In the genomic region with DNA sequence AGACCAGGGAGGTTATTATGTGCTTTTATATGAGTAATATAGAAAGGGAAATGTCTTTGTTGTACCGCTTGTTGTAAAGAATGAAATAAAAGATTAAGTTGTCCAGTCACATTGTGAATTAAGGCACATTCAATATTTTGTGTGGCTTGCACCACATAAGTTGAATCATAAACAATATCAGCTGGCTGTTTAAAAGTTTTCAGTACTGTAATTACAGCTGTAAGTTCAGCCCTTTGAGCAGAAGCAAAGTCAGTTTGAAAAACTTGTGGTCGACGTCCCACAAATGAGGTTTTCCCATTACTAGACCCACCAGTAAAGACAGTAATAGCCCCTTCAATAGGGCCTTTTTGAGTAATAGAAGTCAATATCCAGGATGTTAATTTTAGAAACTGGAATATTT, we compare ENCODE assay signal across 27 cellular contexts.
"Had no signal": no experiment of that assay in that cellular context is flagged by ENCODE, and none has a peak within 500 bp of the region (broad histone marks: within the 10 kb centered on the region; RNA-seq: fewer than 3 reads in every experiment).

No MANE protein-coding gene starts in this region.

- H3K4me3 Mint-ChIP-seq: naive thymus-derived CD4-positive, alpha-beta T cell; natural killer cell; nephron; neural progenitor cell; stimulated activated memory B cell treated with anti-CD40 and anti-IgM and Interleukin-4, amounts not matched to agents 10 μg/mL and 1 μg/mL and 100 μg/mL, for 72 hours; stimulated activated naive CD8-positive, alpha-beta T cell treated with anti-CD3 and anti-CD28 coated beads, Interleukin-15, Interleukin-2, amounts not matched to agents 100 ng/mL and 50 ng/mL, for 24 hours; type B pancreatic cell had no signal

- H3K9me3 Mint-ChIP-seq: natural killer cell; nephron; neural progenitor cell; stimulated activated naive CD8-positive, alpha-beta T cell treated with anti-CD3 and anti-CD28 coated beads, Interleukin-15, Interleukin-2, amounts not matched to agents 100 ng/mL and 50 ng/mL, for 24 hours; type B pancreatic cell had no signal

- H3K36me3 Mint-ChIP-seq: naive thymus-derived CD4-positive, alpha-beta T cell; natural killer cell; neural progenitor cell; stimulated activated memory B cell treated with anti-CD40 and anti-IgM and Interleukin-4, amounts not matched to agents 10 μg/mL and 1 μg/mL and 100 μg/mL, for 72 hours; type B pancreatic cell had no signal

- H3K27ac Mint-ChIP-seq: naive thymus-derived CD4-positive, alpha-beta T cell; natural killer cell; nephron; neural progenitor cell; progenitor cell of endocrine pancreas; stimulated activated memory B cell treated with anti-CD40 and anti-IgM and Interleukin-4, amounts not matched to agents 10 μg/mL and 1 μg/mL and 100 μg/mL, for 72 hours; stimulated activated naive CD8-positive, alpha-beta T cell treated with anti-CD3 and anti-CD28 coated beads, Interleukin-15, Interleukin-2, amounts not matched to agents 100 ng/mL and 50 ng/mL, for 24 hours; type B pancreatic cell had no signal

- DNase-seq: naive thymus-derived CD4-positive, alpha-beta T cell; natural killer cell; occipital lobe; ovary; posterior cingulate gyrus; psoas muscle; right cardiac atrium; right lobe of liver; sigmoid colon; small intestine; stimulated activated CD4-positive, alpha-beta T cell treated with anti-CD3 and anti-CD28 coated beads, Interleukin-15, amount 100 ng/mL, for 24 hours; stimulated activated CD4-positive, alpha-beta T cell treated with anti-CD3 and anti-CD28 coated beads, Interleukin-2, amount 100 ng/mL, for 24 hours; stimulated activated CD4-positive, alpha-beta T cell treated with anti-CD3 and anti-CD28 coated beads, Interleukin-2, amount 100 ng/mL, for 48 hours; stimulated activated CD4-positive, alpha-beta T cell treated with anti-CD3 and anti-CD28 coated beads, Interleukin-4, amount 100 ng/mL, for 24 hours; stimulated activated naive CD4-positive, alpha-beta T cell; substantia nigra; testis; tibial artery; transverse colon; upper lobe of right lung; uterus had no signal

- H3K4me1 Mint-ChIP-seq: naive thymus-derived CD4-positive, alpha-beta T cell; natural killer cell; nephron; neural progenitor cell; stimulated activated memory B cell treated with anti-CD40 and anti-IgM and Interleukin-4, amounts not matched to agents 10 μg/mL and 1 μg/mL and 100 μg/mL, for 72 hours had no signal

- ATAC-seq: naive thymus-derived CD4-positive, alpha-beta T cell; natural killer cell; psoas muscle; right cardiac atrium; right lobe of liver; stimulated activated memory B cell treated with anti-CD40 and anti-IgM and Interleukin-4, amounts not matched to agents 10 μg/mL and 1 μg/mL and 100 μg/mL, for 72 hours; upper lobe of right lung had no signal
